Comparison of ENCODE assay signal across 9 cellular contexts in the genomic region with DNA sequence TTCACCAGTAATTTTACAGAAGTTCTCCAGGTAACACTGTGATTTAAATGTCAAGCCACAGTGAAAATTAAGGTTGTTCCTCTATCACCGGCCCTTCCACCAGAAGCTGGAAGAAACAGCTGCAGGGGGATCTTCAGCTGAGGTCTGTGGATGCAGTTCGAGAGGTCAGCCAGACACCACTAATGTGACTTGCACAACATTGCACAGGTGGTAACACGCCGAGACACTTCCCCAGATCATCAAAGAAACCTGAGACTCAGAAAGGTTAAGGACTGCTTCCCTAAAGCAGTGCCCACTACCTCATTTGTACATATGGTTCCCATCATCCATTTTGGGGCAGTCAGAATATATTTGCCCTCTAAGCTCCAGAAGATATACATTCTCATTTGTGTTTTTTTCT.
DNase-seq lines count a peak whose midpoint lies in the region; ATAC-seq lines count a peak whose summit lies in the region.
"Had no signal": no experiment of that assay in that cellular context is flagged by ENCODE, and none has a peak within 500 bp of the region (broad histone marks: within the 10 kb centered on the region; RNA-seq: fewer than 3 reads in every experiment).

No MANE protein-coding gene starts in this region.

- ATAC-seq in HG03135 (IDR thresholded peaks at IDR 0.05; ENCODE audit: unreplicated experiment): peak; percentile 72
- ATAC-seq in stimulated activated naive CD8-positive, alpha-beta T cell treated with anti-CD3 and anti-CD28 coated beads, Interleukin-15, Interleukin-2, amounts not matched to agents 100 U/mL and 50 U/mL, for 24 hours: no peak

- DNase-seq in NCI-H524 (lab: John Stamatoyannopoulos, UW) (peak; percentile 5 to 10), NCI-H524 treated with DMSO at 0.1 percent for 48 hours (lab: John Stamatoyannopoulos, UW) (no peak), SKM-1 treated with dmso at 0.1 percent for 144 hours (lab: John Stamatoyannopoulos, UW; ENCODE audit: unreplicated experiment) (peak; percentile 49), pons (ENCODE audit: low spot score) (no peak)
- DNase-seq in stimulated activated CD8-positive, alpha-beta memory T cell treated with anti-CD3 and anti-CD28 coated beads, Interleukin-4, amount 100 ng/mL, for 48 hours: peak; percentile 18
- DNase-seq in stimulated activated naive CD8-positive, alpha-beta T cell treated with anti-CD3 and anti-CD28 coated beads, Interleukin-15, Interleukin-2, amounts not matched to agents 100 U/mL and 50 U/mL, for 24 hours: no peak
- no peak for DNase-seq in effector CD4-positive, alpha-beta T cell
- DNase-seq: NCI-H510A had no signal

Comparison
In these comparisons a context has a peak if more than half of its experiments do, and no peak if none do; other contexts are left out.
1. DNase-seq: peak in NCI-H524 (2 of 2), SKM-1 treated with dmso at 0.1 percent for 144 hours (single experiment) and stimulated activated CD8-positive, alpha-beta memory T cell treated with anti-CD3 and anti-CD28 coated beads, Interleukin-4, amount 100 ng/mL, for 48 hours (single experiment); none in NCI-H524 treated with DMSO at 0.1 percent for 48 hours (single experiment), pons (single experiment), stimulated activated naive CD8-positive, alpha-beta T cell treated with anti-CD3 and anti-CD28 coated beads, Interleukin-15, Interleukin-2, amounts not matched to agents 100 U/mL and 50 U/mL, for 24 hours (single experiment) and effector CD4-positive, alpha-beta T cell (single experiment).